Comparison of ENCODE assay signal across 15 cellular contexts in the genomic region with DNA sequence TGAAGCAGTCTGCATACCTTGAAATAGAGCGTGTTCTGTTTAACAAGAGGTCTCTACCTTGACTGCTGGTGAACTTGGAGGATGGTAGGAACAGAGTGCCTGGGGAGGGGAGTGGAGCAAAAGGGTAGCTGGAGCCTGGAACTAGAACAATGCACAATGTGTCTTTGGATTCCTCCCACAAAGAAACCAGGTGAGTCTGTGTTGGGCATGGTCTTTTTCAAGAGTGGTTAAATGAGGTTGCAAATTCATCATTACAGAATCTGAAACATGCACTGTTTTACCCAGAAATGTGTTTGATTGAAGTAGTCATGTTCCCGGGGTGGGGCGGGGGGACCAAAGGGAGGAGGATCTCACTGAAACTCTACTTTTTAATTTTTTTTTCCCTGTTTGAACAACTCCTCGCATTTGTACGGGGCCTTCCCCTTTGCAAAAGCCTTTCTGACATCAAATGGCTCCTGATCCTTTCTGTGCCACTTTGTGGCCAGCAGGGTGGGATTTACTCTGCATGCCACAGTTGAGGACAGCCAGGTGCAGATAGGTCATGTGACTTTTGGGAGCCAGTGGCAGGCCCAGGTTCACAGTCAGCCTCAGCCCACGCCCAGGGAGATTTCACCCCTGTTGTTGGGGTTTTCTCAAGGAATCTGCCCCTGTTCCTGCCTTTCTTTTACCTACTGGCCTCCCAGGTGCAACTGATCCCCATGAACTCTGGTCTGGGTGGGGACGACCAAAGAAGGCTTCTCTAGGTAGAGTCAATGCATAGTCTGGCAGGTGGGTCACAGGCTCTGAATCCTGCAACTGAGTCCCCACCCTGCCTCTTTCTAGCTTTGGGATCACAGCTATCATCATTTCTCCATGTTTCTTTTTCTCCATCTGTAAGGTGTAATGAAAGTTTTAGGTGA. TPM values are rescaled to one million over a fixed set of nuclear protein-coding genes. Genes with fewer than 3 reads are reported as not detected.
DNase-seq lines count a peak whose midpoint lies in the region; ATAC-seq and TF ChIP-seq lines count a peak whose summit lies in the region.
"Had no signal": no experiment of that assay in that cellular context is flagged by ENCODE, and none has a peak within 500 bp of the region (broad histone marks: within the 10 kb centered on the region; RNA-seq: fewer than 3 reads in every experiment).

No MANE protein-coding gene starts in this region.

- POLR2A ChIA-PET in activated CD4-positive, alpha-beta memory T cell treated with anti-CD3 and anti-CD28 coated beads for 36 hours (lab: Charles Lee), result no interaction called here
- POLR2A ChIA-PET in activated CD4-positive, alpha-beta memory T cell treated with anti-CD3 and anti-CD28 coated beads, Interleukin-2, amount 10 ng/mL, durations not matched to agents 7 days and 5 days (lab: Charles Lee), result no interaction called here

- no peak overlapping the region for H3K4me2 ChIP-seq in mesendoderm (ENCODE audit: low read length)

- no CpG with 5 or more reads among the region's 7 CpGs for WGBS in mesendoderm (ENCODE audit: extremely low coverage, insufficient coverage, low lambda C conversion rate)
- WGBS in sigmoid colon, 2 donors, result 86 to 89% methylated on average over 7 of the region's 7 CpGs

- H3K36me3 Mint-ChIP-seq in activated CD4-positive, alpha-beta memory T cell treated with anti-CD3 and anti-CD28 coated beads for 36 hours, result peaks cover 2% of the 10 kb centered on the region
- no peaks in the 10 kb centered on the region for H3K36me3 Mint-ChIP-seq in activated CD4-positive, alpha-beta memory T cell treated with anti-CD3 and anti-CD28 coated beads, Interleukin-2, amount 10 ng/mL, durations not matched to agents 7 days and 5 days (ENCODE audit: low read depth)
- no peaks in the 10 kb centered on the region for H3K36me3 Mint-ChIP-seq in activated T-helper 1 cell treated with anti-CD3 and anti-CD28 coated beads, Interleukin-12 subunit alpha, Interleukin-12 subunit beta, Interleukin-2, Interleukin-4 antibody, amounts not matched to agents 30 ng/mL and 10 ng/mL and 1 ng/mL, durations not matched to agents 14 hours and 24 hours and 36 hours (ENCODE audit: low read depth)

- ATAC-seq in GM18870 (IDR thresholded peaks at IDR 0.05; ENCODE audit: unreplicated experiment), result no peak

- no peak overlapping the region for H2BK120ac ChIP-seq in mesendoderm (ENCODE audit: low read depth, low read length)

- no peak overlapping the region for H4K5ac ChIP-seq in mesendoderm (ENCODE audit: low read length)

- H3K36me3 ChIP-seq in mesendoderm (ENCODE audit: control insufficient read depth, insufficient read depth, low read length), result no peaks in the 10 kb centered on the region
- no peaks in the 10 kb centered on the region for H3K36me3 ChIP-seq in sigmoid colon

- no peaks in the 10 kb centered on the region for H3K79me1 ChIP-seq in mesendoderm (ENCODE audit: low read length)

- intact Hi-C loops in activated CD4-positive, alpha-beta memory T cell treated with anti-CD3 and anti-CD28 coated beads for 36 hours (cut with micrococcal nuclease), result loop anchor here (1.0 to 2.0 kb wide), 3 partner anchors 28 to 172 kb away; a partner anchor contains a TSS
- intact Hi-C loops in activated T-helper 1 cell treated with anti-CD3 and anti-CD28 coated beads, Interleukin-12 subunit alpha, Interleukin-12 subunit beta, Interleukin-2, Interleukin-4 antibody, amounts not matched to agents 30 ng/mL and 10 ng/mL and 1 ng/mL, durations not matched to agents 14 hours and 24 hours and 36 hours (cut with micrococcal nuclease), result no loop called here
- intact Hi-C loops in sigmoid colon (cut with DNase I), result no loop called here

- no peak overlapping the region for H2BK5ac ChIP-seq in mesendoderm (ENCODE audit: low read length)

- H3K79me2 ChIP-seq in mesendoderm (ENCODE audit: control insufficient read depth, insufficient read depth, low read length), result no peaks in the 10 kb centered on the region

- H3K4me3 ChIP-seq in mesendoderm (ENCODE audit: low read length) (no peak overlapping the region), sigmoid colon (no peak overlapping the region)

- H3K56ac ChIP-seq in mesendoderm (ENCODE audit: low read length), result no peak overlapping the region

- no peak overlapping the region for H4K8ac ChIP-seq in mesendoderm (ENCODE audit: low read depth, low read length)

- peaks cover 2% of the 10 kb centered on the region for H3K9me3 Mint-ChIP-seq in activated CD4-positive, alpha-beta memory T cell treated with anti-CD3 and anti-CD28 coated beads for 36 hours
- H3K9me3 Mint-ChIP-seq in activated CD4-positive, alpha-beta memory T cell treated with anti-CD3 and anti-CD28 coated beads, Interleukin-2, amount 10 ng/mL, durations not matched to agents 7 days and 5 days, result no peaks in the 10 kb centered on the region
- H3K9me3 Mint-ChIP-seq in activated T-helper 1 cell treated with anti-CD3 and anti-CD28 coated beads, Interleukin-12 subunit alpha, Interleukin-12 subunit beta, Interleukin-2, Interleukin-4 antibody, amounts not matched to agents 30 ng/mL and 10 ng/mL and 1 ng/mL, durations not matched to agents 14 hours and 24 hours and 36 hours, result peaks cover 5% of the 10 kb centered on the region

- no peak overlapping the region for H3K4ac ChIP-seq in mesendoderm (ENCODE audit: low read depth, low read length)

- CTCF ChIA-PET in activated CD4-positive, alpha-beta memory T cell treated with anti-CD3 and anti-CD28 coated beads for 36 hours (lab: Charles Lee), result no interaction called here
- CTCF ChIA-PET in activated CD4-positive, alpha-beta memory T cell treated with anti-CD3 and anti-CD28 coated beads, Interleukin-2, amount 10 ng/mL, durations not matched to agents 7 days and 5 days (lab: Charles Lee), result no interaction called here

- H3K27me3 Mint-ChIP-seq in activated CD4-positive, alpha-beta memory T cell treated with anti-CD3 and anti-CD28 coated beads for 36 hours, result peaks cover 5% of the 10 kb centered on the region
- H3K27me3 Mint-ChIP-seq in activated CD4-positive, alpha-beta memory T cell treated with anti-CD3 and anti-CD28 coated beads, Interleukin-2, amount 10 ng/mL, durations not matched to agents 7 days and 5 days, result no peaks in the 10 kb centered on the region
- H3K27me3 Mint-ChIP-seq in activated T-helper 1 cell treated with anti-CD3 and anti-CD28 coated beads, Interleukin-12 subunit alpha, Interleukin-12 subunit beta, Interleukin-2, Interleukin-4 antibody, amounts not matched to agents 30 ng/mL and 10 ng/mL and 1 ng/mL, durations not matched to agents 14 hours and 24 hours and 36 hours (ENCODE audit: insufficient read depth), result peaks cover 3% of the 10 kb centered on the region

- peak overlapping the region; percentile 74 for H3K27ac Mint-ChIP-seq in activated CD4-positive, alpha-beta memory T cell treated with anti-CD3 and anti-CD28 coated beads for 36 hours
- H3K27ac Mint-ChIP-seq in activated CD4-positive, alpha-beta memory T cell treated with anti-CD3 and anti-CD28 coated beads, Interleukin-2, amount 10 ng/mL, durations not matched to agents 7 days and 5 days, result no peak overlapping the region
- H3K27ac Mint-ChIP-seq in activated T-helper 1 cell treated with anti-CD3 and anti-CD28 coated beads, Interleukin-12 subunit alpha, Interleukin-12 subunit beta, Interleukin-2, Interleukin-4 antibody, amounts not matched to agents 30 ng/mL and 10 ng/mL and 1 ng/mL, durations not matched to agents 14 hours and 24 hours and 36 hours, result peak overlapping the region; percentile 2

- no peak overlapping the region for H3K23ac ChIP-seq in mesendoderm (ENCODE audit: low read length)

- H3K9me3 ChIP-seq in sigmoid colon, result no peaks in the 10 kb centered on the region

- no peak overlapping the region for H3K9ac ChIP-seq in mesendoderm (ENCODE audit: low read length)

- H3K4me1 ChIP-seq in mesendoderm (ENCODE audit: control insufficient read depth, low read depth, low read length), result peaks cover 2% of the 10 kb centered on the region
- H3K4me1 ChIP-seq in sigmoid colon, result no peaks in the 10 kb centered on the region

- no peak for TF ChIP-seq EP300 in sigmoid colon (IDR thresholded peaks at IDR 0.05)

- H2BK15ac ChIP-seq in mesendoderm (replicated peaks; ENCODE audit: low read depth), result no peak overlapping the region

- peak; percentile 84 for DNase-seq in activated CD4-positive, alpha-beta memory T cell treated with anti-CD3 and anti-CD28 coated beads for 36 hours
- DNase-seq in activated CD4-positive, alpha-beta memory T cell treated with anti-CD3 and anti-CD28 coated beads, Interleukin-2, amount 10 ng/mL, durations not matched to agents 7 days and 5 days, result no peak
- DNase-seq in activated T-helper 1 cell treated with anti-CD3 and anti-CD28 coated beads, Interleukin-12 subunit alpha, Interleukin-12 subunit beta, Interleukin-2, Interleukin-4 antibody, amounts not matched to agents 30 ng/mL and 10 ng/mL and 1 ng/mL, durations not matched to agents 14 hours and 24 hours and 36 hours (ENCODE audit: low spot score), result no peak
- DNase-seq in mesendoderm (peak; percentile 55), sigmoid colon (no peak), OCI-M1 (lab: John Stamatoyannopoulos, UW) (no peak)
- peak in 2 of 3 experiments; percentile 6 to 60 for DNase-seq in stimulated activated CD4-positive, alpha-beta T cell treated with anti-CD3 and anti-CD28 coated beads, TNF-alpha, amount 100 ng/mL, for 24 hours (ENCODE audit: low read depth in 3 of 3)
- DNase-seq: erythroblast, H9, KBM-7, NCI-H1436, NCI-H510A had no signal

- H3K27me3 ChIP-seq in mesendoderm (ENCODE audit: insufficient read depth, low read length, poor library complexity) (no peaks in the 10 kb centered on the region), sigmoid colon (no peaks in the 10 kb centered on the region)

- H3K18ac ChIP-seq in mesendoderm (ENCODE audit: low read length), result no peak overlapping the region

- no peak overlapping the region for H3K27ac ChIP-seq in mesendoderm (ENCODE audit: low read depth, low read length)
- H3K27ac ChIP-seq in sigmoid colon, result no peak overlapping the region

- TF ChIP-seq POLR2A in sigmoid colon (IDR thresholded peaks at IDR 0.05), result no peak

- peaks cover 62% of the 10 kb centered on the region for H3K4me1 Mint-ChIP-seq in activated CD4-positive, alpha-beta memory T cell treated with anti-CD3 and anti-CD28 coated beads for 36 hours (ENCODE audit: low read depth)
- peaks cover 37% of the 10 kb centered on the region for H3K4me1 Mint-ChIP-seq in activated CD4-positive, alpha-beta memory T cell treated with anti-CD3 and anti-CD28 coated beads, Interleukin-2, amount 10 ng/mL, durations not matched to agents 7 days and 5 days
- peaks cover 27% of the 10 kb centered on the region for H3K4me1 Mint-ChIP-seq in activated T-helper 1 cell treated with anti-CD3 and anti-CD28 coated beads, Interleukin-12 subunit alpha, Interleukin-12 subunit beta, Interleukin-2, Interleukin-4 antibody, amounts not matched to agents 30 ng/mL and 10 ng/mL and 1 ng/mL, durations not matched to agents 14 hours and 24 hours and 36 hours (ENCODE audit: low read depth)

- no peak overlapping the region for H2AK5ac ChIP-seq in mesendoderm (ENCODE audit: low read length)

- no peak for TF ChIP-seq CTCF in sigmoid colon (IDR thresholded peaks at IDR 0.05)

- H3K4me3 Mint-ChIP-seq in activated CD4-positive, alpha-beta memory T cell treated with anti-CD3 and anti-CD28 coated beads for 36 hours, result no peak overlapping the region
- no peak overlapping the region for H3K4me3 Mint-ChIP-seq in activated CD4-positive, alpha-beta memory T cell treated with anti-CD3 and anti-CD28 coated beads, Interleukin-2, amount 10 ng/mL, durations not matched to agents 7 days and 5 days
- H3K4me3 Mint-ChIP-seq in activated T-helper 1 cell treated with anti-CD3 and anti-CD28 coated beads, Interleukin-12 subunit alpha, Interleukin-12 subunit beta, Interleukin-2, Interleukin-4 antibody, amounts not matched to agents 30 ng/mL and 10 ng/mL and 1 ng/mL, durations not matched to agents 14 hours and 24 hours and 36 hours, result no peak overlapping the region
- H3K4me3 Mint-ChIP-seq: H9 had no signal

RNA-seq across cellular contexts. Expression of a gene that starts 28.2 kb away (rescaled TPM):
- total RNA-seq in activated CD4-positive, alpha-beta memory T cell treated with anti-CD3 and anti-CD28 coated beads for 36 hours, result under 1 TPM; 0.17 to 0.38 TPM
- total RNA-seq in activated CD4-positive, alpha-beta memory T cell treated with anti-CD3 and anti-CD28 coated beads, Interleukin-2, amount 10 ng/mL, durations not matched to agents 7 days and 5 days, result not detected
- total RNA-seq in activated T-helper 1 cell treated with anti-CD3 and anti-CD28 coated beads, Interleukin-12 subunit alpha, Interleukin-12 subunit beta, Interleukin-2, Interleukin-4 antibody, amounts not matched to agents 30 ng/mL and 10 ng/mL and 1 ng/mL, durations not matched to agents 14 hours and 24 hours and 36 hours, result not detected in 2 replicates
- 26.6 TPM for polyA plus RNA-seq in mesendoderm (2013, experiment 1 of 2)
- 29.1 TPM for polyA plus RNA-seq in mesendoderm (2013, experiment 2 of 2)
- under 1 TPM; 0.33 to 0.71 (median 0.55) TPM for total RNA-seq in sigmoid colon
- under 1 TPM in 2 of 3 donors, not detected in 1; 0.51 to 0.60 TPM for polyA plus RNA-seq in sigmoid colon
- total RNA-seq: OCI-LY7 had no signal
- polyA plus RNA-seq: keratinocyte had no signal

Comparison
In these comparisons a context has a peak if more than half of its experiments do, and no peak if none do; other contexts are left out.
1. DNase-seq: peak in activated CD4-positive, alpha-beta memory T cell treated with anti-CD3 and anti-CD28 coated beads for 36 hours (single experiment), mesendoderm (single experiment) and stimulated activated CD4-positive, alpha-beta T cell treated with anti-CD3 and anti-CD28 coated beads, TNF-alpha, amount 100 ng/mL, for 24 hours (2 of 3); none in activated CD4-positive, alpha-beta memory T cell treated with anti-CD3 and anti-CD28 coated beads, Interleukin-2, amount 10 ng/mL, durations not matched to agents 7 days and 5 days (single experiment), activated T-helper 1 cell treated with anti-CD3 and anti-CD28 coated beads, Interleukin-12 subunit alpha, Interleukin-12 subunit beta, Interleukin-2, Interleukin-4 antibody, amounts not matched to agents 30 ng/mL and 10 ng/mL and 1 ng/mL, durations not matched to agents 14 hours and 24 hours and 36 hours (single experiment), sigmoid colon (single experiment) and OCI-M1 (single experiment).